Comparison of ENCODE assay signal across 28 cellular contexts in genomic region chr2:154758871-154759270, GRCh38.
"Had no signal": no experiment of that assay in that cellular context is flagged by ENCODE, and none has a peak within 500 bp of the region (broad histone marks: within the 10 kb centered on the region; RNA-seq: fewer than 3 reads in every experiment).

No MANE protein-coding gene starts in this region.

- H3K9me3 Mint-ChIP-seq: activated T-helper 2 cell treated with anti-CD3 and anti-CD28 coated beads, Interferon-gamma antibody, Interleukin-2, Interleukin-4, amounts not matched to agents 10 μg/mL and 5 μg/mL and 100 μg/mL, durations not matched to agents 14 hours and 24 hours and 36 hours; effector memory CD8-positive, alpha-beta T cell; nephron; stimulated activated naive CD8-positive, alpha-beta T cell treated with anti-CD3 and anti-CD28 coated beads, Interleukin-15, amount 100 ng/mL, for 72 hours; type B pancreatic cell had no signal

- DNase-seq: activated B cell treated with CpG ODN at 0.5 μM for 24 hours; activated CD4-positive, alpha-beta T cell treated with anti-CD3 and anti-CD28 coated beads for 36 hours; activated CD8-positive, alpha-beta memory T cell treated with anti-CD3 and anti-CD28 coated beads, Interleukin-2, amount 10 ng/mL, durations not matched to agents 7 days and 5 days; activated CD8-positive, alpha-beta T cell treated with anti-CD3 and anti-CD28 coated beads, Interleukin-2, amount 10 ng/mL, durations not matched to agents 7 days and 5 days; activated T-cell treated with anti-CD3 and anti-CD28 coated beads, Interleukin-2, amount 50 U/mL, for 48 hours; adrenal gland; aorta; body of pancreas; cortex of kidney; effector memory CD8-positive, alpha-beta T cell; erythroblast; head of caudate nucleus; hypothalamus; immature natural killer cell; kidney; left colon; mammary epithelial cell; stimulated activated CD4-positive, alpha-beta T cell treated with anti-CD3 and anti-CD28 coated beads, Interleukin-12 subunit alpha, Interleukin-12 subunit beta, amount 100 ng/mL, for 4 hours; stimulated activated CD4-positive, alpha-beta T cell treated with anti-CD3 and anti-CD28 coated beads, Interleukin-4, amount 100 ng/mL, for 1 hour; stimulated activated naive CD8-positive, alpha-beta T cell treated with anti-CD3 and anti-CD28 coated beads, Interleukin-15, amount 100 ng/mL, for 72 hours; substantia nigra; uterus had no signal

- H3K4me1 Mint-ChIP-seq: activated B cell treated with CpG ODN at 0.5 μM for 24 hours; activated CD4-positive, alpha-beta T cell treated with anti-CD3 and anti-CD28 coated beads for 36 hours; activated CD8-positive, alpha-beta memory T cell treated with anti-CD3 and anti-CD28 coated beads, Interleukin-2, amount 10 ng/mL, durations not matched to agents 7 days and 5 days; immature natural killer cell; stimulated activated naive CD8-positive, alpha-beta T cell treated with anti-CD3 and anti-CD28 coated beads, Interleukin-15, amount 100 ng/mL, for 72 hours had no signal

- ATAC-seq: activated CD4-positive, alpha-beta T cell treated with anti-CD3 and anti-CD28 coated beads for 36 hours; activated CD8-positive, alpha-beta memory T cell treated with anti-CD3 and anti-CD28 coated beads, Interleukin-2, amount 10 ng/mL, durations not matched to agents 7 days and 5 days; activated CD8-positive, alpha-beta T cell treated with anti-CD3 and anti-CD28 coated beads, Interleukin-2, amount 10 ng/mL, durations not matched to agents 7 days and 5 days; body of pancreas; effector memory CD8-positive, alpha-beta T cell; gastroesophageal sphincter; left colon; sciatic nerve; stimulated activated naive CD8-positive, alpha-beta T cell treated with anti-CD3 and anti-CD28 coated beads, Interleukin-15, amount 100 ng/mL, for 72 hours had no signal

- H3K36me3 Mint-ChIP-seq: activated CD8-positive, alpha-beta memory T cell treated with anti-CD3 and anti-CD28 coated beads, Interleukin-2, amount 10 ng/mL, durations not matched to agents 7 days and 5 days; activated naive CD8-positive, alpha-beta T cell; type B pancreatic cell had no signal

- H3K27me3 Mint-ChIP-seq: activated B cell treated with CpG ODN at 0.5 μM for 24 hours; activated CD4-positive, alpha-beta T cell treated with anti-CD3 and anti-CD28 coated beads for 36 hours; activated CD8-positive, alpha-beta memory T cell treated with anti-CD3 and anti-CD28 coated beads, Interleukin-2, amount 10 ng/mL, durations not matched to agents 7 days and 5 days; activated naive CD8-positive, alpha-beta T cell; effector memory CD8-positive, alpha-beta T cell; stimulated activated naive CD8-positive, alpha-beta T cell treated with anti-CD3 and anti-CD28 coated beads, Interleukin-15, amount 100 ng/mL, for 72 hours; type B pancreatic cell had no signal

- H3K27ac Mint-ChIP-seq: activated B cell treated with CpG ODN at 0.5 μM for 24 hours; activated CD4-positive, alpha-beta T cell treated with anti-CD3 and anti-CD28 coated beads for 36 hours; activated CD8-positive, alpha-beta memory T cell treated with anti-CD3 and anti-CD28 coated beads, Interleukin-2, amount 10 ng/mL, durations not matched to agents 7 days and 5 days; activated CD8-positive, alpha-beta T cell treated with anti-CD3 and anti-CD28 coated beads, Interleukin-2, amount 10 ng/mL, durations not matched to agents 7 days and 5 days; activated naive CD8-positive, alpha-beta T cell; activated T-helper 2 cell treated with anti-CD3 and anti-CD28 coated beads, Interferon-gamma antibody, Interleukin-2, Interleukin-4, amounts not matched to agents 10 μg/mL and 5 μg/mL and 100 μg/mL, durations not matched to agents 14 hours and 24 hours and 36 hours; effector memory CD8-positive, alpha-beta T cell; immature natural killer cell; nephron; stimulated activated naive CD8-positive, alpha-beta T cell treated with anti-CD3 and anti-CD28 coated beads, Interleukin-15, amount 100 ng/mL, for 72 hours; type B pancreatic cell had no signal

- H3K4me3 Mint-ChIP-seq: activated B cell treated with CpG ODN at 0.5 μM for 24 hours; activated CD4-positive, alpha-beta T cell treated with anti-CD3 and anti-CD28 coated beads for 36 hours; activated CD8-positive, alpha-beta memory T cell treated with anti-CD3 and anti-CD28 coated beads, Interleukin-2, amount 10 ng/mL, durations not matched to agents 7 days and 5 days; activated CD8-positive, alpha-beta T cell treated with anti-CD3 and anti-CD28 coated beads, Interleukin-2, amount 10 ng/mL, durations not matched to agents 7 days and 5 days; activated naive CD8-positive, alpha-beta T cell; effector memory CD8-positive, alpha-beta T cell; immature natural killer cell; nephron; stimulated activated naive CD8-positive, alpha-beta T cell treated with anti-CD3 and anti-CD28 coated beads, Interleukin-15, amount 100 ng/mL, for 72 hours; type B pancreatic cell had no signal
